ENCODE assay signal across 2 cellular contexts in genomic region chr5:181163487-181164075, GRCh38.
TF ChIP-seq lines count a peak whose summit lies in the region.

No MANE protein-coding gene starts in this region.

TF ChIP-seq in HCT116, 20 proteins besides CTCF, POLR2A, EP300 and RAD21:
- TF ChIP-seq YY1 (IDR thresholded peaks at IDR 0.05; ENCODE audit: extremely low read depth, insufficient replicate concordance, low read depth, low read length): no peak

TF ChIP-seq in WTC11, 78 proteins besides CTCF, POLR2A, EP300 and RAD21:
- TF ChIP-seq PRRX2 (CRISPR knock-in tag; IDR thresholded peaks at IDR 0.05) (no peak), MYBL2 (CRISPR knock-in tag; IDR thresholded peaks at IDR 0.05) (no peak), SOX15 (CRISPR knock-in tag; IDR thresholded peaks at IDR 0.05) (no peak), MAX (CRISPR knock-in tag; IDR thresholded peaks at IDR 0.05) (no peak), ZNF138 (CRISPR knock-in tag; conservative IDR thresholded peaks at IDR 0.05) (no peak), ZNF425 (CRISPR knock-in tag; conservative IDR thresholded peaks at IDR 0.05) (no peak), HMGXB4 (CRISPR knock-in tag; IDR thresholded peaks at IDR 0.05) (no peak), SP1 (CRISPR knock-in tag; conservative IDR thresholded peaks at IDR 0.05) (no peak)
